In the genomic region with DNA sequence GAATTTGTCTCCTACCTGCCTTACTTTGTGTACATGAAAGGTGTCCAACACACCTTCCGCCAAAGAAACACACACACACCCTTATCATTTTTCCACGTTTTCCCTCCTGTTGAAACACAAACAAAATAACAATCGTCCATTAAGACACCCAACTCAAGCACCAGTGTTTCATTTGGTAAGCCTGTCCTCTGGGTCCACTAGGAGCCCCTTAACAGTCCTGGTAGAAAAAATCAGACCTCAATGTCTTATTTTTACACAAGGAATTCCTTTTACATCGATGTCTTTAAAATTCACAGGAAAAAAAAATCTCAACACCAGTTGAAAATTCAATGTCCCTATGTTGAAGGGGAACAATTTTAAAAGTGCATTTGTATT, we compare ENCODE assay signal across 10 cellular contexts. TPM values are rescaled to one million over a fixed set of nuclear protein-coding genes. Genes with fewer than 3 reads are reported as not detected.
A peak's percentile ranks its signal among the peaks of the same experiment; 100 is the strongest.
DNase-seq lines count a peak whose midpoint lies in the region; FAIRE-seq and TF ChIP-seq lines count a peak whose summit lies in the region.
"Had no signal": no experiment of that assay in that cellular context is flagged by ENCODE, and none has a peak within 500 bp of the region (broad histone marks: within the 10 kb centered on the region; RNA-seq: fewer than 3 reads in every experiment).

No MANE protein-coding gene starts in this region.

- no TSS peak for BruUV-seq in endothelial cell of umbilical vein (replicated peaks; lab: Mats Ljungman, UMichigan)

- no peaks in the 10 kb centered on the region for H3K9me1 ChIP-seq in endothelial cell of umbilical vein (replicated peaks; ENCODE audit: control insufficient read depth, extremely low read depth, insufficient read depth, low read length)

- POLR2A ChIA-PET in endothelial cell of umbilical vein (lab: Charles Lee): interaction anchor here (0.6 to 1.3 kb wide), 3 partner anchors 126 to 359 kb away, joined by 3 to 6 read pairs (median 4); no protein-coding TSS in a partner anchor

- H3K4me3 ChIP-seq in NT2/D1 (ENCODE audit: insufficient read length, low read depth) (no peak overlapping the region), endothelial cell of umbilical vein (replicated peaks in 1 of 3; ENCODE audit: insufficient read depth in 1 of 3, low read depth in 1 of 3, low read length in 3 of 3) (no peak overlapping the region), neuron (ENCODE audit: low read length) (peak overlapping the region; percentile 1)

- H3K9me3 ChIP-seq in NT2/D1 (ENCODE audit: insufficient read depth, low read length) (no peaks in the 10 kb centered on the region), endothelial cell of umbilical vein (replicated peaks; ENCODE audit: control insufficient read depth, insufficient read depth, low read length) (no peaks in the 10 kb centered on the region), neuron (ENCODE audit: low read length) (no peaks in the 10 kb centered on the region)

- H3K27me3 ChIP-seq in NT2/D1 (ENCODE audit: insufficient read depth, insufficient read length) (no peaks in the 10 kb centered on the region), endothelial cell of umbilical vein (ENCODE audit: control insufficient read depth in 2 of 2, insufficient read depth in 2 of 2, low read length in 2 of 2) (no peaks in the 10 kb centered on the region), neuron (ENCODE audit: insufficient read depth, low read length) (no peaks in the 10 kb centered on the region)

- dilution Hi-C loops in endothelial cell of umbilical vein (cut with MboI; ENCODE audit: extremely low pct_ligation_motif_present, low sequenced_read_pairs): no loop called here

- no peak for DNase-seq in NT2/D1 (ENCODE audit: low read depth, low spot score)
- DNase-seq in endothelial cell of umbilical vein (ENCODE audit: low read depth, low spot score): no peak
- DNase-seq in DMS114 treated with DMSO at 0.1 percent for 48 hours (lab: John Stamatoyannopoulos, UW; ENCODE audit: unreplicated experiment): no peak
- no peak for DNase-seq in NCI-H187 treated with DMSO at 0.1 percent for 48 hours (lab: John Stamatoyannopoulos, UW)
- DNase-seq in NCI-H2081 treated with DMSO at 0.1 percent for 48 hours (lab: John Stamatoyannopoulos, UW): no peak
- no peak for DNase-seq in activated CD4-positive, alpha-beta T cell treated with anti-CD3 and anti-CD28 coated beads, Interleukin-2, amount 50 U/mL, for 48 hours
- DNase-seq: NCI-H1694 had no signal

- no peak for TF ChIP-seq CTCF in C4-2B (conservative IDR thresholded peaks at IDR 0.05)
- no peak for TF ChIP-seq CTCF in endothelial cell of umbilical vein (IDR thresholded peaks at IDR 0.05; ENCODE audit: extremely low read depth in 1 of 2, insufficient read depth in 1 of 2, low read depth in 1 of 2, low read length in 2 of 2)

- H3K79me2 ChIP-seq in endothelial cell of umbilical vein (ENCODE audit: control insufficient read depth, insufficient read depth, low read length): peaks cover 2% of the 10 kb centered on the region

- H2AFZ ChIP-seq in endothelial cell of umbilical vein (ENCODE audit: low read depth, low read length): no peak overlapping the region
- H2AFZ ChIP-seq in neuron (ENCODE audit: low read depth, low read length): no peak overlapping the region

- H3K36me3 ChIP-seq in NT2/D1 (ENCODE audit: insufficient read depth, insufficient read length, low read length): peaks cover 23% of the 10 kb centered on the region
- H3K36me3 ChIP-seq in endothelial cell of umbilical vein (ENCODE audit: control insufficient read depth in 2 of 2, extremely low read depth in 1 of 2, insufficient read depth in 2 of 2, low read length in 2 of 2): no peaks in the 10 kb centered on the region
- H3K36me3 ChIP-seq in neuron (ENCODE audit: insufficient read depth, low read length): peaks cover 4% of the 10 kb centered on the region

- FAIRE-seq in endothelial cell of umbilical vein (lab: Jason Lieb, UNC): no peak
- FAIRE-seq: GM19239 had no signal

- H4K20me1 ChIP-seq in endothelial cell of umbilical vein (replicated peaks; ENCODE audit: control insufficient read depth, extremely low read depth, insufficient read depth, low read length): no peaks in the 10 kb centered on the region

- intact Hi-C loops in endothelial cell of umbilical vein (cut with micrococcal nuclease): loop anchor here (1.0 to 5.0 kb wide), 2 partner anchors 115 to 288 kb away; no protein-coding TSS in a partner anchor

- H3K4me1 ChIP-seq in NT2/D1 (ENCODE audit: insufficient read depth, insufficient read length) (peaks cover 10% of the 10 kb centered on the region), endothelial cell of umbilical vein (ENCODE audit: control insufficient read depth, extremely low read depth, insufficient read depth, low read length) (peaks cover 45% of the 10 kb centered on the region), neuron (ENCODE audit: insufficient read depth, low read length) (peaks cover 51% of the 10 kb centered on the region)

- H3K27ac ChIP-seq in C4-2B (peak overlapping the region; percentile 16; the same call in 1 of the 2 replicates), endothelial cell of umbilical vein (ENCODE audit: insufficient read depth, low read depth, low read length) (peak overlapping the region; percentile 96)

- H3K9ac ChIP-seq in NT2/D1 (ENCODE audit: insufficient read length, low read depth) (peak overlapping the region; percentile 68), endothelial cell of umbilical vein (replicated peaks; ENCODE audit: extremely low read depth, insufficient read depth, low read length) (peak overlapping the region; percentile 98)

- peak overlapping the region; percentile 56 for H3K4me2 ChIP-seq in endothelial cell of umbilical vein (ENCODE audit: insufficient read depth, low read length)

- no peak for TF ChIP-seq POLR2A in endothelial cell of umbilical vein (IDR thresholded peaks at IDR 0.05; ENCODE audit: low read depth, low read length)

- CTCF ChIA-PET in endothelial cell of umbilical vein (lab: Charles Lee): interaction anchor here (2.0 to 11.1 kb wide), 6 partner anchors 126 to 358 kb away, joined by 5 to 338 read pairs (median 82); no protein-coding TSS in a partner anchor

TF ChIP-seq in endothelial cell of umbilical vein, 7 proteins besides CTCF, POLR2A, EP300 and RAD21:
- TF ChIP-seq POLR2AphosphoS5 (IDR thresholded peaks at IDR 0.05; ENCODE audit: insufficient read depth, low read depth, low read length): no peak
- no peak for TF ChIP-seq FOS (IDR thresholded peaks at IDR 0.05; ENCODE audit: borderline replicate concordance, insufficient read depth, low read length)
- TF ChIP-seq MAX (IDR thresholded peaks at IDR 0.05; ENCODE audit: insufficient read depth, insufficient read length): no peak
- TF ChIP-seq MYC (IDR thresholded peaks at IDR 0.05; ENCODE audit: low read depth, low read length): no peak
- no peak for TF ChIP-seq GATA2 (IDR thresholded peaks at IDR 0.05; ENCODE audit: insufficient read depth, insufficient read length, low read depth, low read length)
- no peak for TF ChIP-seq EZH2 (IDR thresholded peaks at IDR 0.05; ENCODE audit: borderline replicate concordance, low read depth, low read length, severe bottlenecking)
- TF ChIP-seq JUN (IDR thresholded peaks at IDR 0.05; ENCODE audit: borderline replicate concordance, insufficient read depth, insufficient read length, low read depth): no peak
TF ChIP-seq in endothelial cell of umbilical vein: peak in this region for 0.

RNA-seq across cellular contexts. Expression of gene HES1, which starts 4.0 kb away (rescaled TPM):
- 42.0 and 60.5 TPM in 2 replicates for total RNA-seq in endothelial cell of umbilical vein
- polyA plus RNA-seq in endothelial cell of umbilical vein: 107 and 210 TPM in 2 replicates
- polyA plus RNA-seq in endothelial cell of umbilical vein (2011; cell fraction: cytosol; rRNA removed): 174 and 181 TPM in 2 replicates
- 490 and 585 TPM in 2 replicates for polyA plus RNA-seq in endothelial cell of umbilical vein (2011; cell fraction: nucleus; rRNA removed)
- polyA plus RNA-seq in endothelial cell of umbilical vein (2012): 113 and 202 TPM in 2 replicates
- polyA minus RNA-seq in endothelial cell of umbilical vein: 33.7 and 77.6 TPM in 2 replicates
- 16.0 TPM for polyA minus RNA-seq in endothelial cell of umbilical vein (2011; cell fraction: cytosol; rRNA and poly(A)+ RNA removed)
- polyA minus RNA-seq in endothelial cell of umbilical vein (2011; cell fraction: nucleus; rRNA and poly(A)+ RNA removed): 291 and 514 TPM in 2 replicates
